ENCODE assay signal across 1 cellular context in the genomic region with DNA sequence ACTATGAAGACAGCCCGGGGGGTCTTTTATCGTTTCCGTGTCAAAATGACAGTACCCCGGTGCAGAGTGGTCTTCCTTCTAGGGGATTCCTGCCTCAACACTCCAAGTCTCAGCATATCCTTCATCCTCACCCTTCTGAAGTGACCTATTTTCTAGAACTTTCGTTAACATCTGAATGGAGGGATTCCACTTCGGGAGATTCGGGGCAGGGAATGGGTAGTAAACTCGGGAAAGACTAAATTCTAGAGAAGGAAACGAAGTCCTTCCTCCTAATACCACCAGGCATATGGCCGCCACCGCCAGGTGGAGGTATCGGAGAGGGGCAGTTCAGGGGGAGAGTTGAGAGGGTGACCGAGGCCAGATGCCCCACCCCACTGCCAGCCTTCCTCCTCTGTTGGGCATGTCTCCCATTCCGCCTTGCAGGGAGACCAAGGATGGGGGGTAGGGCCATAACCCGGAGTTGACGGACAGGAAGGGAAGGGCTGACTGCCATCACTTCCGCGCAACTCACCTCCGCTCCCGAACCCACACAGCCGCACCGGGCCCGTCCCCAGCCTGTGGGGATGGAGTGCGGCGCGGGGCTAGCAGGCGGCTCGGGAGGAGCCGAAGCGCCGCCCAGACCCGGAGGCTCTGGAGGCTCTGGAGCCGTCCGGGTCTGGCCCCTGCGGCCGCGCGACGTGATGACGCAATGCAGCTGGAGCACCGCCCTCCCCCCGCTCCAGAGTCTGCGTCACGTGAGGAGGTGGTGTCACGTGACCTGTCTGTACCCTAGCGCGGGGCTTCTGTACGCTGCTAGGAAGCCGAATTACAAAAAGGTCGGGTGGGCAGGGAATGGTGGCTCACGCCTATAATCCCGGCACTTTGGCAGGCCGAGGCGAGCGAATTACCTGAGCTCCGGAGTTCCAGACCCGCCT.
TF ChIP-seq lines count a peak whose summit lies in the region.

A gene (minus strand): TSS at position 657 of the 914 bp plus-strand sequence. CDS start 2,072 bp downstream, outside the sequence.

TF ChIP-seq in GM12878, 131 proteins besides CTCF, POLR2A, EP300 and RAD21 (continued from another document and continues in another):
- TF ChIP-seq, protein P1, sequence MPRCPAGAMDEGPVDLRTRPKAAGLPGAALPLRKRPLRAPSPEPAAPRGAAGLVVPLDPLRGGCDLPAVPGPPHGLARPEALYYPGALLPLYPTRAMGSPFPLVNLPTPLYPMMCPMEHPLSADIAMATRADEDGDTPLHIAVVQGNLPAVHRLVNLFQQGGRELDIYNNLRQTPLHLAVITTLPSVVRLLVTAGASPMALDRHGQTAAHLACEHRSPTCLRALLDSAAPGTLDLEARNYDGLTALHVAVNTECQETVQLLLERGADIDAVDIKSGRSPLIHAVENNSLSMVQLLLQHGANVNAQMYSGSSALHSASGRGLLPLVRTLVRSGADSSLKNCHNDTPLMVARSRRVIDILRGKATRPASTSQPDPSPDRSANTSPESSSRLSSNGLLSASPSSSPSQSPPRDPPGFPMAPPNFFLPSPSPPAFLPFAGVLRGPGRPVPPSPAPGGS (IDR thresholded peaks at IDR 0.05; ENCODE audit: borderline replicate concordance, insufficient read depth, low read depth, low read length, poor library complexity, severe bottlenecking), result no peak
- TF ChIP-seq ZNF207 (IDR thresholded peaks at IDR 0.05; ENCODE audit: borderline replicate concordance) (no peak; the same call in 1 of the 2 replicates), STAT1 (conservative IDR thresholded peaks at IDR 0.05) (peak; percentile 60; the same call in 1 of the 2 replicates), SREBF2 (IDR thresholded peaks at IDR 0.05; ENCODE audit: low read length) (no peak), EZH2 (IDR thresholded peaks at IDR 0.05; ENCODE audit: borderline replicate concordance, control insufficient read depth, low read depth, low read length) (no peak), CHD4 (IDR thresholded peaks at IDR 0.05) (no peak), ZNF384 (IDR thresholded peaks at IDR 0.05; ENCODE audit: borderline replicate concordance, low read depth, low read length) (peak; percentile 74; the same call in 1 of the 2 replicates), SMAD1 (IDR thresholded peaks at IDR 0.05; ENCODE audit: low read depth, partially characterized antibody) (no peak), GABPA (IDR thresholded peaks at IDR 0.05; ENCODE audit: low read depth) (peak; percentile 43; the same call in 1 of the 2 replicates), MXI1 (IDR thresholded peaks at IDR 0.05; ENCODE audit: low read depth, low read length) (no peak; the same call in none of the 2 replicates), PAX5 (IDR thresholded peaks at IDR 0.05; ENCODE audit: borderline replicate concordance, low read depth, low read length) (peak; percentile 61; the same call in 1 of the 2 replicates), RCOR1 (conservative IDR thresholded peaks at IDR 0.05; ENCODE audit: low read depth, low read length) (no peak), NFYA (IDR thresholded peaks at IDR 0.05; ENCODE audit: borderline replicate concordance, low read depth, low read length) (no peak), SUPT20H (IDR thresholded peaks at IDR 0.05; ENCODE audit: borderline replicate concordance, control insufficient read depth, low read depth, low read length) (no peak), MYB (IDR thresholded peaks at IDR 0.05; ENCODE audit: borderline replicate concordance, low read depth, low read length) (no peak), CBFB (IDR thresholded peaks at IDR 0.05; ENCODE audit: low read depth) (no peak), NR2F1 (conservative IDR thresholded peaks at IDR 0.05) (peak; percentile 84), ETV6 (conservative IDR thresholded peaks at IDR 0.05 in 1 of 2, IDR thresholded peaks at IDR 0.05 in 1 of 2; ENCODE audit: borderline replicate concordance in 1 of 2, low read depth in 1 of 2) (no peak; a peak in 1 of 4 replicates), ZSCAN29 (IDR thresholded peaks at IDR 0.05) (no peak), EGR1 (IDR thresholded peaks at IDR 0.05; ENCODE audit: borderline replicate concordance in 1 of 2, low read depth in 2 of 2, low read length in 2 of 2) (peak; percentile 31 to 69; a peak in 1 of 3 replicates), ZNF622 (IDR thresholded peaks at IDR 0.05) (no peak), MEF2B (IDR thresholded peaks at IDR 0.05; ENCODE audit: partially characterized antibody, poor library complexity, severe bottlenecking) (peak; percentile 70), SUZ12 (IDR thresholded peaks at IDR 0.05; ENCODE audit: unreplicated experiment) (no peak), KAT2A (conservative IDR thresholded peaks at IDR 0.05; ENCODE audit: control insufficient read depth, low read depth, low read length) (no peak), ATF7 (IDR thresholded peaks at IDR 0.05; ENCODE audit: low read depth) (peak; percentile 95), DPF2 (IDR thresholded peaks at IDR 0.05) (peak; percentile 88), SPI1 (IDR thresholded peaks at IDR 0.05; ENCODE audit: borderline replicate concordance, insufficient read depth, low read depth, low read length) (no peak)
- TF ChIP-seq, protein P2, sequence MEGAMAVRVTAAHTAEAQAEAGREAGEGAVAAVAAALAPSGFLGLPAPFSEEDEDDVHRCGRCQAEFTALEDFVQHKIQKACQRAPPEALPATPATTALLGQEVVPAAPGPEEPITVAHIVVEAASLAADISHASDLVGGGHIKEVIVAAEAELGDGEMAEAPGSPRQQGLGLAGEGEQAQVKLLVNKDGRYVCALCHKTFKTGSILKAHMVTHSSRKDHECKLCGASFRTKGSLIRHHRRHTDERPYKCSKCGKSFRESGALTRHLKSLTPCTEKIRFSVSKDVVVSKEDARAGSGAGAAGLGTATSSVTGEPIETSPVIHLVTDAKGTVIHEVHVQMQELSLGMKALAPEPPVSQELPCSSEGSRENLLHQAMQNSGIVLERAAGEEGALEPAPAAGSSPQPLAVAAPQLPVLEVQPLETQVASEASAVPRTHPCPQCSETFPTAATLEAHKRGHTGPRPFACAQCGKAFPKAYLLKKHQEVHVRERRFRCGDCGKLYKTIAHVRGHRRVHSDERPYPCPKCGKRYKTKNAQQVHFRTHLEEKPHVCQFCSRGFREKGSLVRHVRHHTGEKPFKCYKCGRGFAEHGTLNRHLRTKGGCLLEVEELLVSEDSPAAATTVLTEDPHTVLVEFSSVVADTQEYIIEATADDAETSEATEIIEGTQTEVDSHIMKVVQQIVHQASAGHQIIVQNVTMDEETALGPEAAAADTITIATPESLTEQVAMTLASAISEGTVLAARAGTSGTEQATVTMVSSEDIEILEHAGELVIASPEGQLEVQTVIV (IDR thresholded peaks at IDR 0.05; ENCODE audit: borderline replicate concordance, partially characterized antibody), result no peak
- TF ChIP-seq, protein P3, sequence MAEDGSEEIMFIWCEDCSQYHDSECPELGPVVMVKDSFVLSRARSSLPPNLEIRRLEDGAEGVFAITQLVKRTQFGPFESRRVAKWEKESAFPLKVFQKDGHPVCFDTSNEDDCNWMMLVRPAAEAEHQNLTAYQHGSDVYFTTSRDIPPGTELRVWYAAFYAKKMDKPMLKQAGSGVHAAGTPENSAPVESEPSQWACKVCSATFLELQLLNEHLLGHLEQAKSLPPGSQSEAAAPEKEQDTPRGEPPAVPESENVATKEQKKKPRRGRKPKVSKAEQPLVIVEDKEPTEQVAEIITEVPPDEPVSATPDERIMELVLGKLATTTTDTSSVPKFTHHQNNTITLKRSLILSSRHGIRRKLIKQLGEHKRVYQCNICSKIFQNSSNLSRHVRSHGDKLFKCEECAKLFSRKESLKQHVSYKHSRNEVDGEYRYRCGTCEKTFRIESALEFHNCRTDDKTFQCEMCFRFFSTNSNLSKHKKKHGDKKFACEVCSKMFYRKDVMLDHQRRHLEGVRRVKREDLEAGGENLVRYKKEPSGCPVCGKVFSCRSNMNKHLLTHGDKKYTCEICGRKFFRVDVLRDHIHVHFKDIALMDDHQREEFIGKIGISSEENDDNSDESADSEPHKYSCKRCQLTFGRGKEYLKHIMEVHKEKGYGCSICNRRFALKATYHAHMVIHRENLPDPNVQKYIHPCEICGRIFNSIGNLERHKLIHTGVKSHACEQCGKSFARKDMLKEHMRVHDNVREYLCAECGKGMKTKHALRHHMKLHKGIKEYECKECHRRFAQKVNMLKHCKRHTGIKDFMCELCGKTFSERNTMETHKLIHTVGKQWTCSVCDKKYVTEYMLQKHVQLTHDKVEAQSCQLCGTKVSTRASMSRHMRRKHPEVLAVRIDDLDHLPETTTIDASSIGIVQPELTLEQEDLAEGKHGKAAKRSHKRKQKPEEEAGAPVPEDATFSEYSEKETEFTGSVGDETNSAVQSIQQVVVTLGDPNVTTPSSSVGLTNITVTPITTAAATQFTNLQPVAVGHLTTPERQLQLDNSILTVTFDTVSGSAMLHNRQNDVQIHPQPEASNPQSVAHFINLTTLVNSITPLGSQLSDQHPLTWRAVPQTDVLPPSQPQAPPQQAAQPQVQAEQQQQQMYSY (CRISPR knock-in tag; IDR thresholded peaks at IDR 0.05), result peak; percentile 96
- TF ChIP-seq, protein P4, sequence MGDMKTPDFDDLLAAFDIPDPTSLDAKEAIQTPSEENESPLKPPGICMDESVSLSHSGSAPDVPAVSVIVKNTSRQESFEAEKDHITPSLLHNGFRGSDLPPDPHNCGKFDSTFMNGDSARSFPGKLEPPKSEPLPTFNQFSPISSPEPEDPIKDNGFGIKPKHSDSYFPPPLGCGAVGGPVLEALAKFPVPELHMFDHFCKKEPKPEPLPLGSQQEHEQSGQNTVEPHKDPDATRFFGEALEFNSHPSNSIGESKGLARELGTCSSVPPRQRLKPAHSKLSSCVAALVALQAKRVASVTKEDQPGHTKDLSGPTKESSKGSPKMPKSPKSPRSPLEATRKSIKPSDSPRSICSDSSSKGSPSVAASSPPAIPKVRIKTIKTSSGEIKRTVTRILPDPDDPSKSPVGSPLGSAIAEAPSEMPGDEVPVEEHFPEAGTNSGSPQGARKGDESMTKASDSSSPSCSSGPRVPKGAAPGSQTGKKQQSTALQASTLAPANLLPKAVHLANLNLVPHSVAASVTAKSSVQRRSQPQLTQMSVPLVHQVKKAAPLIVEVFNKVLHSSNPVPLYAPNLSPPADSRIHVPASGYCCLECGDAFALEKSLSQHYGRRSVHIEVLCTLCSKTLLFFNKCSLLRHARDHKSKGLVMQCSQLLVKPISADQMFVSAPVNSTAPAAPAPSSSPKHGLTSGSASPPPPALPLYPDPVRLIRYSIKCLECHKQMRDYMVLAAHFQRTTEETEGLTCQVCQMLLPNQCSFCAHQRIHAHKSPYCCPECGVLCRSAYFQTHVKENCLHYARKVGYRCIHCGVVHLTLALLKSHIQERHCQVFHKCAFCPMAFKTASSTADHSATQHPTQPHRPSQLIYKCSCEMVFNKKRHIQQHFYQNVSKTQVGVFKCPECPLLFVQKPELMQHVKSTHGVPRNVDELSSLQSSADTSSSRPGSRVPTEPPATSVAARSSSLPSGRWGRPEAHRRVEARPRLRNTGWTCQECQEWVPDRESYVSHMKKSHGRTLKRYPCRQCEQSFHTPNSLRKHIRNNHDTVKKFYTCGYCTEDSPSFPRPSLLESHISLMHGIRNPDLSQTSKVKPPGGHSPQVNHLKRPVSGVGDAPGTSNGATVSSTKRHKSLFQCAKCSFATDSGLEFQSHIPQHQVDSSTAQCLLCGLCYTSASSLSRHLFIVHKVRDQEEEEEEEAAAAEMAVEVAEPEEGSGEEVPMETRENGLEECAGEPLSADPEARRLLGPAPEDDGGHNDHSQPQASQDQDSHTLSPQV (IDR thresholded peaks at IDR 0.05), result no peak
- TF ChIP-seq, protein P5, sequence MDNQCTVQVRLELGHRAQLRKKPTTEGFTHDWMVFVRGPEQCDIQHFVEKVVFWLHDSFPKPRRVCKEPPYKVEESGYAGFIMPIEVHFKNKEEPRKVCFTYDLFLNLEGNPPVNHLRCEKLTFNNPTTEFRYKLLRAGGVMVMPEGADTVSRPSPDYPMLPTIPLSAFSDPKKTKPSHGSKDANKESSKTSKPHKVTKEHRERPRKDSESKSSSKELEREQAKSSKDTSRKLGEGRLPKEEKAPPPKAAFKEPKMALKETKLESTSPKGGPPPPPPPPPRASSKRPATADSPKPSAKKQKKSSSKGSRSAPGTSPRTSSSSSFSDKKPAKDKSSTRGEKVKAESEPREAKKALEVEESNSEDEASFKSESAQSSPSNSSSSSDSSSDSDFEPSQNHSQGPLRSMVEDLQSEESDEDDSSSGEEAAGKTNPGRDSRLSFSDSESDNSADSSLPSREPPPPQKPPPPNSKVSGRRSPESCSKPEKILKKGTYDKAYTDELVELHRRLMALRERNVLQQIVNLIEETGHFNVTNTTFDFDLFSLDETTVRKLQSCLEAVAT (IDR thresholded peaks at IDR 0.05), result no peak
- TF ChIP-seq, protein P6, sequence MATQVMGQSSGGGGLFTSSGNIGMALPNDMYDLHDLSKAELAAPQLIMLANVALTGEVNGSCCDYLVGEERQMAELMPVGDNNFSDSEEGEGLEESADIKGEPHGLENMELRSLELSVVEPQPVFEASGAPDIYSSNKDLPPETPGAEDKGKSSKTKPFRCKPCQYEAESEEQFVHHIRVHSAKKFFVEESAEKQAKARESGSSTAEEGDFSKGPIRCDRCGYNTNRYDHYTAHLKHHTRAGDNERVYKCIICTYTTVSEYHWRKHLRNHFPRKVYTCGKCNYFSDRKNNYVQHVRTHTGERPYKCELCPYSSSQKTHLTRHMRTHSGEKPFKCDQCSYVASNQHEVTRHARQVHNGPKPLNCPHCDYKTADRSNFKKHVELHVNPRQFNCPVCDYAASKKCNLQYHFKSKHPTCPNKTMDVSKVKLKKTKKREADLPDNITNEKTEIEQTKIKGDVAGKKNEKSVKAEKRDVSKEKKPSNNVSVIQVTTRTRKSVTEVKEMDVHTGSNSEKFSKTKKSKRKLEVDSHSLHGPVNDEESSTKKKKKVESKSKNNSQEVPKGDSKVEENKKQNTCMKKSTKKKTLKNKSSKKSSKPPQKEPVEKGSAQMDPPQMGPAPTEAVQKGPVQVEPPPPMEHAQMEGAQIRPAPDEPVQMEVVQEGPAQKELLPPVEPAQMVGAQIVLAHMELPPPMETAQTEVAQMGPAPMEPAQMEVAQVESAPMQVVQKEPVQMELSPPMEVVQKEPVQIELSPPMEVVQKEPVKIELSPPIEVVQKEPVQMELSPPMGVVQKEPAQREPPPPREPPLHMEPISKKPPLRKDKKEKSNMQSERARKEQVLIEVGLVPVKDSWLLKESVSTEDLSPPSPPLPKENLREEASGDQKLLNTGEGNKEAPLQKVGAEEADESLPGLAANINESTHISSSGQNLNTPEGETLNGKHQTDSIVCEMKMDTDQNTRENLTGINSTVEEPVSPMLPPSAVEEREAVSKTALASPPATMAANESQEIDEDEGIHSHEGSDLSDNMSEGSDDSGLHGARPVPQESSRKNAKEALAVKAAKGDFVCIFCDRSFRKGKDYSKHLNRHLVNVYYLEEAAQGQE (IDR thresholded peaks at IDR 0.05; ENCODE audit: low read depth, low read length), result no peak
